Comparison of ENCODE assay signal across 11 cellular contexts in genomic region chr21:43892984-43893535, GRCh38. TPM values are rescaled to one million over a fixed set of nuclear protein-coding genes. Genes with fewer than 3 reads are reported as not detected.
DNase-seq lines count a peak whose midpoint lies in the region; ATAC-seq and TF ChIP-seq lines count a peak whose summit lies in the region.
"Had no signal": no experiment of that assay in that cellular context is flagged by ENCODE, and none has a peak within 500 bp of the region (broad histone marks: within the 10 kb centered on the region; RNA-seq: fewer than 3 reads in every experiment).

No MANE protein-coding gene starts in this region.

- H3K27me3 Mint-ChIP-seq in activated naive CD8-positive, alpha-beta T cell treated with anti-CD3 and anti-CD28 coated beads for 36 hours, result no peaks in the 10 kb centered on the region

- intact Hi-C loops in right lobe of liver (cut with DNase I), result no loop called here

- no peak for TF ChIP-seq CTCF in GM12865 (IDR thresholded peaks at IDR 0.05; ENCODE audit: insufficient read depth, low read depth, low read length, missing control alignments)
- no peak for TF ChIP-seq CTCF in right lobe of liver (IDR thresholded peaks at IDR 0.05)

- peak overlapping the region; percentile 70 for H3K4me3 Mint-ChIP-seq in activated naive CD8-positive, alpha-beta T cell treated with anti-CD3 and anti-CD28 coated beads for 36 hours

- H3K27ac ChIP-seq in skeletal muscle tissue (ENCODE audit: low read depth, low read length) (peak overlapping the region; percentile 1), right lobe of liver (no peak overlapping the region)
- H3K27ac ChIP-seq: SJSA1 had no signal

- DNase-seq in GM12865 (ENCODE audit: low read depth) (peak; percentile 13), right lobe of liver (no peak), cerebellar nuclear complex (lab: John Stamatoyannopoulos, UW) (no peak), medulla oblongata (ENCODE audit: extremely low spot score) (no peak)
- DNase-seq in activated naive CD8-positive, alpha-beta T cell treated with anti-CD3 and anti-CD28 coated beads for 36 hours, result no peak
- DNase-seq: activated CD4-positive, CD25-positive, alpha-beta regulatory T cell; NCI-H1694 treated with DMSO at 0.1 percent for 48 hours had no signal

- H3K36me3 Mint-ChIP-seq in activated naive CD8-positive, alpha-beta T cell treated with anti-CD3 and anti-CD28 coated beads for 36 hours, result peaks cover 36% of the 10 kb centered on the region

- H3K9me3 ChIP-seq in skeletal muscle tissue (ENCODE audit: control insufficient read depth in 3 of 3, low read length in 3 of 3) (peaks cover 0 to 2% (median 0%) of the 10 kb centered on the region in 3 donors), right lobe of liver (no peaks in the 10 kb centered on the region)
- H3K9me3 ChIP-seq: SJSA1 had no signal

- H3K4me1 Mint-ChIP-seq in activated naive CD8-positive, alpha-beta T cell treated with anti-CD3 and anti-CD28 coated beads for 36 hours, result peaks cover 44% of the 10 kb centered on the region

- TF ChIP-seq POLR2A in right lobe of liver (IDR thresholded peaks at IDR 0.05), result no peak

- H3K36me3 ChIP-seq in skeletal muscle tissue (ENCODE audit: control insufficient read depth in 3 of 3, insufficient read depth in 3 of 3, low read length in 3 of 3) (no peaks in the 10 kb centered on the region), right lobe of liver (no peaks in the 10 kb centered on the region)

- H3K27me3 ChIP-seq in skeletal muscle tissue (ENCODE audit: control insufficient read depth in 3 of 3, insufficient read depth in 3 of 3, low read length in 3 of 3) (no peaks in the 10 kb centered on the region), right lobe of liver (no peaks in the 10 kb centered on the region)
- H3K27me3 ChIP-seq: SJSA1 had no signal

- H3K4me1 ChIP-seq in skeletal muscle tissue (ENCODE audit: control insufficient read depth in 3 of 3, insufficient read depth in 3 of 3, low read length in 3 of 3) (peaks cover 2 to 5% (median 3%) of the 10 kb centered on the region in 3 donors), right lobe of liver (peaks cover 0 to 12% (median 2%) of the 10 kb centered on the region in 4 donors)
- H3K4me1 ChIP-seq: SJSA1 had no signal

- H3K9ac ChIP-seq in skeletal muscle tissue (ENCODE audit: low read depth in 1 of 3, low read length in 3 of 3), result no peak overlapping the region

- H3K9me3 Mint-ChIP-seq in activated naive CD8-positive, alpha-beta T cell treated with anti-CD3 and anti-CD28 coated beads for 36 hours, result no peaks in the 10 kb centered on the region

- H3K4me3 ChIP-seq in GM12865 (ENCODE audit: low read depth, low read length) (peak overlapping the region; percentile 49), skeletal muscle tissue (ENCODE audit: low read length in 3 of 3) (no peak overlapping the region), right lobe of liver (no peak overlapping the region)
- H3K4me3 ChIP-seq: SJSA1 had no signal

- peak overlapping the region; percentile 83 for H3K27ac Mint-ChIP-seq in activated naive CD8-positive, alpha-beta T cell treated with anti-CD3 and anti-CD28 coated beads for 36 hours

- WGBS in right lobe of liver (ENCODE audit: insufficient coverage, low coverage, low lambda C conversion rate, missing lambda C conversion rate), result 59% methylated on average over 5 of the region's 5 CpGs

- ATAC-seq in GM21717 (IDR thresholded peaks at IDR 0.05; ENCODE audit: unreplicated experiment) (peak; percentile 17), right lobe of liver (no peak), HG02970 (IDR thresholded peaks at IDR 0.05; ENCODE audit: low FRiP score, unreplicated experiment) (no peak)

RNA-seq across cellular contexts. Expression of gene AGPAT3, which starts 28.0 kb away (rescaled TPM):
- total RNA-seq in activated naive CD8-positive, alpha-beta T cell treated with anti-CD3 and anti-CD28 coated beads for 36 hours, result 10 to 100 TPM; 61.2 to 66.0 TPM
- 16.7 TPM for total RNA-seq in skeletal muscle tissue
- total RNA-seq in right lobe of liver, result 100 to 1,000 TPM in 2 of 6 experiments, 10 to 100 TPM in 4; 56.9 to 111 (median 95.3) TPM
